In genomic region chr4:46254788-46255187, GRCh38 we compare ENCODE assay signal across 25 cellular contexts.
DNase-seq lines count a peak whose midpoint lies in the region; ATAC-seq, FAIRE-seq and TF ChIP-seq lines count a peak whose summit lies in the region.
"Had no signal": no experiment of that assay in that cellular context is flagged by ENCODE, and none has a peak within 500 bp of the region (broad histone marks: within the 10 kb centered on the region; RNA-seq: fewer than 3 reads in every experiment).

No MANE protein-coding gene starts in this region.

- H3K4me3 Mint-ChIP-seq in endodermal cell: no peak overlapping the region
- H3K4me3 Mint-ChIP-seq: activated CD8-positive, alpha-beta T cell treated with anti-CD3 and anti-CD28 coated beads for 36 hours; CD4-positive, CD25-positive, alpha-beta regulatory T cell; IgD-negative memory B cell; stimulated activated naive B cell treated with anti-CD40 and anti-IgM and Interleukin-4, amounts not matched to agents 10 μg/mL and 1 μg/mL and 100 μg/mL, for 72 hours had no signal

- H3K4me1 ChIP-seq in endodermal cell (ENCODE audit: control insufficient read depth, insufficient read depth, low read length): no peaks in the 10 kb centered on the region

- H3K27me3 Mint-ChIP-seq in endodermal cell (ENCODE audit: insufficient read depth): no peaks in the 10 kb centered on the region
- H3K27me3 Mint-ChIP-seq: activated CD8-positive, alpha-beta T cell treated with anti-CD3 and anti-CD28 coated beads for 36 hours; CD4-positive, CD25-positive, alpha-beta regulatory T cell; IgD-negative memory B cell; stimulated activated naive B cell treated with anti-CD40 and anti-IgM and Interleukin-4, amounts not matched to agents 10 μg/mL and 1 μg/mL and 100 μg/mL, for 72 hours had no signal

- no peak for FAIRE-seq in RCC 7860 (lab: Jason Lieb, UNC)

- no peak overlapping the region for H3K27ac ChIP-seq in endodermal cell (ENCODE audit: low read depth, low read length)
- H3K27ac ChIP-seq: hepatocyte had no signal

- DNase-seq in H4 (ENCODE audit: low spot score) (peak; percentile 66), RCC 7860 (ENCODE audit: low spot score) (peak; percentile 35), endodermal cell (no peak), non-pigmented ciliary epithelial cell (ENCODE audit: low read depth) (peak; percentile 34), MV-4-11 (lab: John Stamatoyannopoulos, UW) (no peak), dedifferentiated amniotic fluid mesenchymal stem cell (ENCODE audit: extremely low spot score) (no peak), globus pallidus (ENCODE audit: low spot score) (no peak)
- DNase-seq: activated CD8-positive, alpha-beta T cell treated with anti-CD3 and anti-CD28 coated beads for 36 hours; activated gamma-delta T cell; activated T-cell treated with anti-CD3 and anti-CD28 coated beads for 4 hours; CD4-positive, CD25-positive, alpha-beta regulatory T cell; dermis blood vessel endothelial cell; DMS53; foreskin fibroblast; GDM1; NCI-H187; NCI-H774; SIG-M5; stimulated activated naive B cell treated with anti-CD40 and anti-IgM and Interleukin-4, amounts not matched to agents 10 μg/mL and 1 μg/mL and 100 μg/mL, for 72 hours had no signal

- H3K27ac Mint-ChIP-seq in endodermal cell: peak overlapping the region; percentile 9
- H3K27ac Mint-ChIP-seq: activated CD8-positive, alpha-beta T cell treated with anti-CD3 and anti-CD28 coated beads for 36 hours; CD4-positive, CD25-positive, alpha-beta regulatory T cell; IgD-negative memory B cell; stimulated activated naive B cell treated with anti-CD40 and anti-IgM and Interleukin-4, amounts not matched to agents 10 μg/mL and 1 μg/mL and 100 μg/mL, for 72 hours had no signal

- no peaks in the 10 kb centered on the region for H3K36me3 ChIP-seq in endodermal cell (ENCODE audit: control insufficient read depth, insufficient read depth, low read length)

- TF ChIP-seq CTCF in endodermal cell (conservative IDR thresholded peaks at IDR 0.05): no peak

- H3K4me1 Mint-ChIP-seq in endodermal cell: peaks cover 20% of the 10 kb centered on the region
- H3K4me1 Mint-ChIP-seq: CD4-positive, CD25-positive, alpha-beta regulatory T cell; IgD-negative memory B cell; stimulated activated naive B cell treated with anti-CD40 and anti-IgM and Interleukin-4, amounts not matched to agents 10 μg/mL and 1 μg/mL and 100 μg/mL, for 72 hours had no signal

- no peak overlapping the region for H3K4me3 ChIP-seq in endodermal cell (ENCODE audit: low read length)
- H3K4me3 ChIP-seq: hepatocyte, lung, smooth muscle cell had no signal

- no peaks in the 10 kb centered on the region for H3K9me3 ChIP-seq in endodermal cell (ENCODE audit: control insufficient read depth, low read length)

- 83 to 86% methylated on average over 1 of the region's 1 CpG for WGBS in endodermal cell (ENCODE audit: insufficient coverage in 1 of 2, insufficient read length in 1 of 2), 2 experiments

- ATAC-seq in HG03521 (IDR thresholded peaks at IDR 0.05; ENCODE audit: unreplicated experiment): no peak
- ATAC-seq: activated CD4-positive, CD25-positive, alpha-beta regulatory T cell treated with anti-CD3 and anti-CD28 coated beads, Interleukin-2, amount 50 U/mL, for 24 hours; activated CD8-positive, alpha-beta T cell treated with anti-CD3 and anti-CD28 coated beads for 36 hours; stimulated activated naive B cell treated with anti-CD40 and anti-IgM and Interleukin-4, amounts not matched to agents 10 μg/mL and 1 μg/mL and 100 μg/mL, for 72 hours had no signal

- no peaks in the 10 kb centered on the region for H3K36me3 Mint-ChIP-seq in endodermal cell (ENCODE audit: low read depth)
- H3K36me3 Mint-ChIP-seq: CD4-positive, CD25-positive, alpha-beta regulatory T cell; IgD-negative memory B cell; stimulated activated naive B cell treated with anti-CD40 and anti-IgM and Interleukin-4, amounts not matched to agents 10 μg/mL and 1 μg/mL and 100 μg/mL, for 72 hours had no signal

- no peak overlapping the region for H3K9ac ChIP-seq in endodermal cell (ENCODE audit: extremely low read depth, low read length, poor library complexity, severe bottlenecking)

- H3K9me3 Mint-ChIP-seq in endodermal cell: no peaks in the 10 kb centered on the region

- no peaks in the 10 kb centered on the region for H3K27me3 ChIP-seq in endodermal cell (ENCODE audit: control insufficient read depth, insufficient read depth, low read length, poor library complexity, severe bottlenecking)
- H3K27me3 ChIP-seq: hepatocyte had no signal

Comparison
In these comparisons a context has a peak if more than half of its experiments do, and no peak if none do; other contexts are left out.
1. DNase-seq: peak in H4 (single experiment), RCC 7860 (single experiment) and non-pigmented ciliary epithelial cell (single experiment); none in endodermal cell (single experiment), MV-4-11 (single experiment), dedifferentiated amniotic fluid mesenchymal stem cell (single experiment) and globus pallidus (single experiment).